Comparison of ENCODE assay signal across 27 cellular contexts in the genomic region with DNA sequence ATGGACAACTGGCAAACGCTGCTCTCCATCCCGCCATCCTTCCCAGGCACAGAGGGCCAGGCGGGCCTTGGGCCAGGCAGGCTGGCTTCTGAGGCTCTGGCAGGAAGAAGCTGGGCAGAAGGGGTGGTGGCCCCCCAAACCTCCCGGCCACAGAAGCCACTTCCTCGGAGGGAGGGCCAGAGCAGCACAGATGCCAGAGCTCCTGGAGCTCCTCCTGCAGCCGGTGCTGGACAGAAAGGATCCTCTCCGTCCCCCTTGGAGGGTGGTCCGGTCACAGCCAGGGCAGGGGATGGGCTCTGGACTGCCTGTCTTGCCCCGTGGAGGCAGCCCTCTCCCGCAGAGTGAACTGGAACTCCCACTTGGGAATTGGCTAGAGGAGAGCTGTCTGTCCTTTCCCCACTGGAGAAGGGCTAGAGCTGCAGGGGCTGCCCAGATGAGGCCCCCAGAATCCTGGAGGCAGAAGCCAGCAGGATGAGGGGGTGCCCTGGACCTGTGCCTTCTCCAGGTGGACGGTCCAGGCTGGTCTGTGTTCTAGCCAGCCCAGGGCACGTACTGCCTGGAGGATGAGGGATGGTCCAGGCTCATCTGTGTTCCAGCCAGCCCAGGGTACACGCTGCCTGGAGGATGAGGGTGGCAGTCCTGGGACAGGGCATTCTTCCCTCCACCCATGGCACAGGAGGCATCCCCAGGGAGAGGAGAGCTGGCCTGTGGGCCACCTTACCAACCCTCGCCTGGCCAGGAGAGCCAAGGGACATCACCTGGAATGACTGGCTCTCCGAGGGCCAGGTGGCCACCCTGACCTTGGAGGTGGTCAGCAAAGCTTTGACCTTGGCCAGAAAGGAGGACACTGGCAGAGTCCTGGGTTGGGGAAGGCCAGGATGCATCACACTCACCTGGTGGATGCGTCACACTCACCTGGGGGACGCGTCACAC. TPM values are rescaled to one million over a fixed set of nuclear protein-coding genes. Genes with fewer than 3 reads are reported as not detected.
DNase-seq lines count a peak whose midpoint lies in the region; ATAC-seq and TF ChIP-seq lines count a peak whose summit lies in the region.
"Had no signal": no experiment of that assay in that cellular context is flagged by ENCODE, and none has a peak within 500 bp of the region (broad histone marks: within the 10 kb centered on the region; RNA-seq: fewer than 3 reads in every experiment).

No MANE protein-coding gene starts in this region.

- no peak for TF ChIP-seq EP300 in suprapubic skin (IDR thresholded peaks at IDR 0.05)

- H3K9me3 ChIP-seq in HEK293 (ENCODE audit: control insufficient read depth, insufficient read depth, low read depth, low read length) (no peaks in the 10 kb centered on the region), Peyer's patch (no peaks in the 10 kb centered on the region), suprapubic skin (no peaks in the 10 kb centered on the region)
- H3K9me3 ChIP-seq: right lobe of liver had no signal

- H3K4me3 ChIP-seq in HEK293 (ENCODE audit: low read depth, low read length) (no peak overlapping the region), Peyer's patch (no peak overlapping the region), suprapubic skin (no peak overlapping the region)
- H3K4me3 ChIP-seq: dorsolateral prefrontal cortex, right lobe of liver, SK-N-MC had no signal

- no peak overlapping the region for H3K27ac ChIP-seq in HEK293 (ENCODE audit: extremely low read depth, low read depth, low read length)
- no peak overlapping the region for H3K27ac ChIP-seq in Peyer's patch
- H3K27ac ChIP-seq in suprapubic skin = no peak overlapping the region
- H3K27ac ChIP-seq: dorsolateral prefrontal cortex, KMS-11, right lobe of liver, SK-N-MC had no signal

- ATAC-seq in left lobe of liver = no peak
- ATAC-seq: naive thymus-derived CD4-positive, alpha-beta T cell had no signal

- POLR2A ChIA-PET in HEK293 (lab: Yijun Ruan, JAX) = no interaction called here

- WGBS in suprapubic skin = 62% methylated on average over 6 of the region's 18 CpGs

- H3K36me3 ChIP-seq in HEK293 (ENCODE audit: control insufficient read depth in 2 of 2, insufficient read depth in 1 of 2, low read length in 2 of 2) = no peaks in the 10 kb centered on the region
- H3K36me3 ChIP-seq in Peyer's patch = no peaks in the 10 kb centered on the region
- no peaks in the 10 kb centered on the region for H3K36me3 ChIP-seq in suprapubic skin
- H3K36me3 ChIP-seq: right lobe of liver had no signal

- TF ChIP-seq POLR2A in Peyer's patch (IDR thresholded peaks at IDR 0.05) = no peak
- no peak for TF ChIP-seq POLR2A in suprapubic skin (IDR thresholded peaks at IDR 0.05)

- H3K27me3 ChIP-seq in Peyer's patch = no peaks in the 10 kb centered on the region
- H3K27me3 ChIP-seq in suprapubic skin = peaks cover 60% of the 10 kb centered on the region
- H3K27me3 ChIP-seq: right lobe of liver had no signal

- H3K4me1 ChIP-seq in HEK293 (ENCODE audit: control insufficient read depth, insufficient read depth, low read length) (peaks cover 3% of the 10 kb centered on the region), Peyer's patch (no peaks in the 10 kb centered on the region), suprapubic skin (no peaks in the 10 kb centered on the region)
- H3K4me1 ChIP-seq: right lobe of liver had no signal

- DNase-seq in Peyer's patch (peak in 2 of 3 donors; percentile 32 to 43), left lobe of liver (ENCODE audit: low spot score) (peak; percentile 30), suprapubic skin (ENCODE audit: low spot score in 2 of 2) (peak; percentile 46 to 64), SW480 (ENCODE audit: low spot score) (no peak), DMS79 treated with DMSO at 0.1 percent for 48 hours (lab: John Stamatoyannopoulos, UW) (no peak)
- no peak for DNase-seq in effector CD8-positive, alpha-beta T cell (lab: John Stamatoyannopoulos, UW)
- DNase-seq: activated CD4-positive, CD25-positive, alpha-beta regulatory T cell; activated gamma-delta T cell; amniotic stem cell; erythroblast; H7; hypothalamus; mesendoderm; naive thymus-derived CD4-positive, alpha-beta T cell; NCI-H1048; NCI-H2029 treated with DMSO at 0.1 percent for 48 hours; NCI-H446 treated with DMSO at 0.1 percent for 48 hours; T-helper 9 cell had no signal

- TF ChIP-seq CTCF in HEK293 (tag by site-specific recombination; IDR thresholded peaks at IDR 0.05) = no peak
- no peak for TF ChIP-seq CTCF in Peyer's patch (IDR thresholded peaks at IDR 0.05)
- TF ChIP-seq CTCF in suprapubic skin (IDR thresholded peaks at IDR 0.05) = no peak

- CTCF ChIA-PET in HEK293 (lab: Yijun Ruan, JAX) = no interaction called here

TF ChIP-seq in HEK293, 187 proteins besides CTCF, POLR2A, EP300 and RAD21:
- TF ChIP-seq ZNF560 (tag by site-specific recombination; IDR thresholded peaks at IDR 0.05; ENCODE audit: borderline replicate concordance) (no peak), GLIS2 (tag by site-specific recombination; IDR thresholded peaks at IDR 0.05) (no peak), ZEB2 (tag by site-specific recombination; IDR thresholded peaks at IDR 0.05) (0 out of 2 replicates have a peak, but pooled peaks have one; percentile 16), FEZF1 (tag by site-specific recombination; IDR thresholded peaks at IDR 0.05) (no peak)
- TF ChIP-seq, protein P1, sequence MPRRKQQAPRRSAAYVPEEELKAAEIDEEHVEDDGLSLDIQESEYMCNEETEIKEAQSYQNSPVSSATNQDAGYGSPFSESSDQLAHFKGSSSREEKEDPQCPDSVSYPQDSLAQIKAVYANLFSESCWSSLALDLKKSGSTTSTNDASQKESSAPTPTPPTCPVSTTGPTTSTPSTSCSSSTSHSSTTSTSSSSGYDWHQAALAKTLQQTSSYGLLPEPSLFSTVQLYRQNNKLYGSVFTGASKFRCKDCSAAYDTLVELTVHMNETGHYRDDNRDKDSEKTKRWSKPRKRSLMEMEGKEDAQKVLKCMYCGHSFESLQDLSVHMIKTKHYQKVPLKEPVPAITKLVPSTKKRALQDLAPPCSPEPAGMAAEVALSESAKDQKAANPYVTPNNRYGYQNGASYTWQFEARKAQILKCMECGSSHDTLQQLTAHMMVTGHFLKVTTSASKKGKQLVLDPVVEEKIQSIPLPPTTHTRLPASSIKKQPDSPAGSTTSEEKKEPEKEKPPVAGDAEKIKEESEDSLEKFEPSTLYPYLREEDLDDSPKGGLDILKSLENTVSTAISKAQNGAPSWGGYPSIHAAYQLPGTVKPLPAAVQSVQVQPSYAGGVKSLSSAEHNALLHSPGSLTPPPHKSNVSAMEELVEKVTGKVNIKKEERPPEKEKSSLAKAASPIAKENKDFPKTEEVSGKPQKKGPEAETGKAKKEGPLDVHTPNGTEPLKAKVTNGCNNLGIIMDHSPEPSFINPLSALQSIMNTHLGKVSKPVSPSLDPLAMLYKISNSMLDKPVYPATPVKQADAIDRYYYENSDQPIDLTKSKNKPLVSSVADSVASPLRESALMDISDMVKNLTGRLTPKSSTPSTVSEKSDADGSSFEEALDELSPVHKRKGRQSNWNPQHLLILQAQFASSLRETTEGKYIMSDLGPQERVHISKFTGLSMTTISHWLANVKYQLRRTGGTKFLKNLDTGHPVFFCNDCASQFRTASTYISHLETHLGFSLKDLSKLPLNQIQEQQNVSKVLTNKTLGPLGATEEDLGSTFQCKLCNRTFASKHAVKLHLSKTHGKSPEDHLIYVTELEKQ (tag by site-specific recombination; IDR thresholded peaks at IDR 0.05; ENCODE audit: borderline replicate concordance) = no peak
TF ChIP-seq in HEK293: peak in this region for 1.

RNA-seq across cellular contexts. Expression of a gene that starts 47.3 kb away (rescaled TPM):
- total RNA-seq in Peyer's patch = not detected
- not detected for total RNA-seq in left lobe of liver
- total RNA-seq in suprapubic skin = not detected
- total RNA-seq: Daoy; frontal cortex; HT-29; kidney epithelial cell; naive thymus-derived CD4-positive, alpha-beta T cell; right lobe of liver had no signal

Comparison
In these comparisons a context has a peak if more than half of its experiments do, and no peak if none do; other contexts are left out.
1. DNase-seq: peak in Peyer's patch (2 of 3), left lobe of liver (single experiment) and suprapubic skin (2 of 2); none in effector CD8-positive, alpha-beta T cell (single experiment), SW480 (single experiment) and DMS79 treated with DMSO at 0.1 percent for 48 hours (single experiment).